Comparison of ENCODE assay signal across 8 cellular contexts in the genomic region with DNA sequence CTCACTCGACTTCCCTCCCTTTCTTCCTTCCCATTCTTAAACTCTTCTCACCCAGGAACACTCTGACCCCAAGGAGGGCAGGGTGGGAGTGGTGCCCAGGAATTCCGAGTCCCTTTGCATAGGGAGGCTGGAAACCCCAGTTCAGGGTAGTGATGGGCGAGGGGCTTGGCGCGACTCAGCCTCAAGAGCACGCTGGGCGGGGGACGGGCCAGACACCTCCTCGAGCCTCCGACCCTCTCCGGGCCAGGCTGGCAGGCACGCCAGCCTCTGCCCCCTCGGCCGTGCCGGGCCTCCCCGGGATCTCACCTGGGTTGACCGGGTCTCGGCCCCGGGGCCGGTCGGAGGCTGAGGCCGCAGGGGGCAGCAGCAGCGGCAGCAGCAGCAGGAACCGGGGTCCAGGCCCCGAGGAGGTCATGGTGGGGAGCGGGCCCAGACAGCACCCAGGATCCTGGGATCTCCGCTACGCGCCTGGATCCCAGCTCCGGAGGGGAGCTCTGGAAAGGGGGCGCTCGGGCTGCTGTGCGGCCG. TPM values are rescaled to one million over a fixed set of nuclear protein-coding genes. Genes with fewer than 3 reads are reported as not detected.
DNase-seq lines count a peak whose midpoint lies in the region; ATAC-seq, FAIRE-seq and TF ChIP-seq lines count a peak whose summit lies in the region.

No MANE protein-coding gene starts in this region.

- POLR2A ChIA-PET in CD8-positive, alpha-beta T cell (lab: Charles Lee): interaction anchor here (0.9 to 2.3 kb wide), 8 partner anchors 8 to 43 kb away, joined by 3 to 29 read pairs (median 4); a partner anchor contains a TSS

- peaks cover 33% of the 10 kb centered on the region for H3K4me1 Mint-ChIP-seq in CD8-positive, alpha-beta T cell (ENCODE audit: low read depth)

- in situ Hi-C loops in KBM-7 (cut with MboI; ENCODE audit: low pct_unique_long_range_greater_than_20kb, low sequenced_read_pairs): no loop called here

- H3K27me3 Mint-ChIP-seq in CD8-positive, alpha-beta T cell (ENCODE audit: low read depth): no peaks in the 10 kb centered on the region

- intact Hi-C loops in CD8-positive, alpha-beta T cell (cut with DNase I, micrococcal nuclease): loop anchor here (1.0 to 10.0 kb wide), 4 partner anchors 35 to 340 kb away; a partner anchor contains a TSS
- intact Hi-C loops in vagina (cut with DNase I): no loop called here

- H3K36me3 ChIP-seq in CD8-positive, alpha-beta T cell (ENCODE audit: insufficient read depth, low read length): no peaks in the 10 kb centered on the region
- H3K36me3 ChIP-seq in bronchial epithelial cell (ENCODE audit: control insufficient read depth, insufficient read depth, low read length) (peaks cover 5% of the 10 kb centered on the region), mesodermal cell (ENCODE audit: control insufficient read depth, insufficient read depth, low read length) (peaks cover 39% of the 10 kb centered on the region), vagina (peaks cover 0 to 19% of the 10 kb centered on the region in 2 donors)

- peak overlapping the region; percentile 71 for H3K27ac Mint-ChIP-seq in CD8-positive, alpha-beta T cell

- peak; percentile 3 for ATAC-seq in CD8-positive, alpha-beta T cell
- peak; percentile 18 for ATAC-seq in GM21381 (IDR thresholded peaks at IDR 0.05; ENCODE audit: unreplicated experiment)

- H3K27ac ChIP-seq in CD8-positive, alpha-beta T cell (ENCODE audit: low read depth, low read length): peak overlapping the region; percentile 71
- peak overlapping the region; percentile 97 for H3K27ac ChIP-seq in mesodermal cell (ENCODE audit: low read depth, low read length, severe bottlenecking)
- peak overlapping the region; percentile 91 for H3K27ac ChIP-seq in vagina

- TF ChIP-seq POLR2A in vagina (IDR thresholded peaks at IDR 0.05): no peak

- H3K27me3 ChIP-seq in CD8-positive, alpha-beta T cell (ENCODE audit: insufficient read depth, low read length): no peaks in the 10 kb centered on the region
- H3K27me3 ChIP-seq in bronchial epithelial cell (ENCODE audit: control insufficient read depth, insufficient read depth, low read length): no peaks in the 10 kb centered on the region
- H3K27me3 ChIP-seq in vagina: no peaks in the 10 kb centered on the region

- FAIRE-seq in bronchial epithelial cell (lab: Jason Lieb, UNC): no peak

- H3K9me3 ChIP-seq in CD8-positive, alpha-beta T cell (ENCODE audit: low read length): no peaks in the 10 kb centered on the region
- no peaks in the 10 kb centered on the region for H3K9me3 ChIP-seq in mesodermal cell (ENCODE audit: control insufficient read depth, low read length)
- no peaks in the 10 kb centered on the region for H3K9me3 ChIP-seq in vagina

- CTCF ChIA-PET in CD8-positive, alpha-beta T cell (lab: Charles Lee): interaction anchor here (0.7 to 3.5 kb wide), 11 partner anchors 10 to 320 kb away, joined by 3 to 32 read pairs (median 5); a partner anchor contains a TSS

- WGBS in mesodermal cell (ENCODE audit: insufficient coverage in 2 of 2), 2 experiments: 0 to 2% methylated on average over 27 of the region's 34 CpGs

- H3K4me3 Mint-ChIP-seq in CD8-positive, alpha-beta T cell: peak overlapping the region; percentile 94

- H3K9me3 Mint-ChIP-seq in CD8-positive, alpha-beta T cell: no peaks in the 10 kb centered on the region

- peak overlapping the region; percentile 82 for H3K4me3 ChIP-seq in CD8-positive, alpha-beta T cell (ENCODE audit: low read depth, low read length)
- peak overlapping the region; percentile 80 for H3K4me3 ChIP-seq in bronchial epithelial cell (ENCODE audit: low read depth, low read length)
- H3K4me3 ChIP-seq in mesodermal cell (ENCODE audit: extremely low read depth, insufficient read depth, low read length, poor library complexity, severe bottlenecking): peak overlapping the region; percentile 78
- H3K4me3 ChIP-seq in vagina: peak overlapping the region; percentile 66 to 70

- no peak for DNase-seq in CD8-positive, alpha-beta T cell
- DNase-seq in KBM-7 (peak; percentile 51), bronchial epithelial cell (ENCODE audit: low read depth) (no peak), vagina (ENCODE audit: extremely low spot score in 2 of 2) (no peak), NOMO-1 treated with dmso at 0.1 percent for 144 hours (lab: John Stamatoyannopoulos, UW; ENCODE audit: unreplicated experiment) (no peak), NAMALWA (ENCODE audit: low spot score) (no peak)

- peaks cover 25% of the 10 kb centered on the region for H3K36me3 Mint-ChIP-seq in CD8-positive, alpha-beta T cell

- no peak for TF ChIP-seq CTCF in CD8-positive, alpha-beta T cell (IDR thresholded peaks at IDR 0.05)
- TF ChIP-seq CTCF in bronchial epithelial cell (IDR thresholded peaks at IDR 0.05; ENCODE audit: insufficient read depth, low read length, severe bottlenecking) (peak; percentile 2), vagina (IDR thresholded peaks at IDR 0.05) (no peak)

- H3K4me1 ChIP-seq in CD8-positive, alpha-beta T cell (ENCODE audit: insufficient read depth, low read length): peaks cover 29% of the 10 kb centered on the region
- H3K4me1 ChIP-seq in mesodermal cell (ENCODE audit: control insufficient read depth, insufficient read depth, low read length, poor library complexity, severe bottlenecking): peaks cover 15% of the 10 kb centered on the region
- peaks cover 43% of the 10 kb centered on the region for H3K4me1 ChIP-seq in vagina

RNA-seq across cellular contexts. Expression of a gene that starts 0.5 kb away (rescaled TPM):
- total RNA-seq in CD8-positive, alpha-beta T cell: 1 to 10 TPM; 6.6 to 7.5 TPM
- total RNA-seq in bronchial epithelial cell (21.8 and 27.9 TPM in 2 replicates), vagina (41.5 TPM)
- polyA plus RNA-seq in mesodermal cell (2013, experiment 1 of 2): 103 TPM
- polyA plus RNA-seq in mesodermal cell (2013, experiment 2 of 2): 85.2 TPM

RNA-seq across cellular contexts. Expression of a gene that starts 1.0 kb away (rescaled TPM):
- total RNA-seq in CD8-positive, alpha-beta T cell: 10 to 100 TPM; 23.7 to 24.6 TPM
- total RNA-seq in bronchial epithelial cell: 66.9 and 72.7 TPM in 2 replicates
- 101 TPM for polyA plus RNA-seq in mesodermal cell (2013, experiment 1 of 2)
- polyA plus RNA-seq in mesodermal cell (2013, experiment 2 of 2): 79.3 TPM
- total RNA-seq in vagina: 55.2 TPM

RNA-seq across cellular contexts. Expression of a gene that starts 16.1 kb away (rescaled TPM):
- total RNA-seq in CD8-positive, alpha-beta T cell: not detected
- not detected in 2 replicates for total RNA-seq in bronchial epithelial cell
- polyA plus RNA-seq in mesodermal cell (2013, experiment 1 of 2): not detected
- not detected for polyA plus RNA-seq in mesodermal cell (2013, experiment 2 of 2)
- total RNA-seq in vagina: not detected

RNA-seq across cellular contexts. Expression of a gene that starts 20.7 kb away (rescaled TPM):
- total RNA-seq in CD8-positive, alpha-beta T cell: 10 to 100 TPM in 1 of 2 experiments, 1 to 10 TPM in 1; 9.3 to 11.5 TPM
- 2.1 and 2.9 TPM in 2 replicates for total RNA-seq in bronchial epithelial cell
- polyA plus RNA-seq in mesodermal cell (2013, experiment 1 of 2): 7.3 TPM
- 8.0 TPM for polyA plus RNA-seq in mesodermal cell (2013, experiment 2 of 2)
- 8.6 TPM for total RNA-seq in vagina

RNA-seq across cellular contexts. Expression of a gene that starts 28.0 kb away (rescaled TPM):
- 10 to 100 TPM; 66.1 to 72.6 TPM for total RNA-seq in CD8-positive, alpha-beta T cell
- 209 and 272 TPM in 2 replicates for total RNA-seq in bronchial epithelial cell
- polyA plus RNA-seq in mesodermal cell (2013, experiment 1 of 2): 145 TPM
- polyA plus RNA-seq in mesodermal cell (2013, experiment 2 of 2): 119 TPM
- 204 TPM for total RNA-seq in vagina
